In the genomic region with DNA sequence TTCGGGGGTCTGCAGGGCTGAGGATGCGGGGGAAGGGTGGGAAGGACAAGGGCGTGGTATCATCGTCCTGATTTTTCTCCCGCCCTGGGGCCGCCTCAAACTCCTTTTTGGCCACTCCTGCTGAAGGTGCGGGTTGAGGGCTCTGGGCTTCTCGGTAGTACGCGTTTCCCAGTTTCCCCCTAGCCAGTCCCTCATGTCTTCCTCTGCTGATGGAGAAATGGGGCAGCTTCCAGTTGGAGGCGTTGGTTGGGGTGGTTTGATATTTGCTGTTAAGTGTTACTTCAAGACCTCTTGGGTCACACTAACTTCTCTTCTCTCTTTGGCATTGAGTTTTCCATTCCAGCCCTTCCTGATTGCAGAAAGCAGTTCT, we compare ENCODE assay signal across 2 cellular contexts.
TF ChIP-seq lines count a peak whose summit lies in the region.

No MANE protein-coding gene starts in this region.

TF ChIP-seq in A549, 52 proteins besides CTCF, POLR2A, EP300 and RAD21:
- 0 out of 2 replicates have a peak, but pooled peaks have one; percentile 1 for TF ChIP-seq KDM5A (IDR thresholded peaks at IDR 0.05)
- TF ChIP-seq, protein P1, sequence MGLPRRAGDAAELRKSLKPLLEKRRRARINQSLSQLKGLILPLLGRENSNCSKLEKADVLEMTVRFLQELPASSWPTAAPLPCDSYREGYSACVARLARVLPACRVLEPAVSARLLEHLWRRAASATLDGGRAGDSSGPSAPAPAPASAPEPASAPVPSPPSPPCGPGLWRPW (IDR thresholded peaks at IDR 0.05), result no peak

TF ChIP-seq in GM12878, 131 proteins besides CTCF, POLR2A, EP300 and RAD21:
- TF ChIP-seq BACH1 (IDR thresholded peaks at IDR 0.05; ENCODE audit: borderline replicate concordance) (no peak), EED (IDR thresholded peaks at IDR 0.05; ENCODE audit: low read depth) (no peak), ATF7 (IDR thresholded peaks at IDR 0.05; ENCODE audit: low read depth) (no peak), SMC3 (IDR thresholded peaks at IDR 0.05; ENCODE audit: borderline replicate concordance, low read length) (no peak), CEBPB (IDR thresholded peaks at IDR 0.05; ENCODE audit: borderline replicate concordance in 1 of 2, low read depth in 2 of 2, low read length in 2 of 2) (no peak), ZZZ3 (IDR thresholded peaks at IDR 0.05; ENCODE audit: control insufficient read depth, insufficient read length, low read depth) (no peak), GABPA (IDR thresholded peaks at IDR 0.05; ENCODE audit: low read depth) (no peak), PML (IDR thresholded peaks at IDR 0.05; ENCODE audit: low read length) (no peak), SREBF2 (IDR thresholded peaks at IDR 0.05; ENCODE audit: low read length) (no peak), ZBED1 (IDR thresholded peaks at IDR 0.05; ENCODE audit: borderline replicate concordance) (no peak), YY1 (IDR thresholded peaks at IDR 0.05; ENCODE audit: low read depth, low read length) (no peak), POLR2AphosphoS5 (IDR thresholded peaks at IDR 0.05; ENCODE audit: low read length) (no peak), MEF2B (IDR thresholded peaks at IDR 0.05; ENCODE audit: partially characterized antibody, poor library complexity, severe bottlenecking) (no peak), ZNF384 (IDR thresholded peaks at IDR 0.05; ENCODE audit: borderline replicate concordance, low read depth, low read length) (no peak), BCL11A (IDR thresholded peaks at IDR 0.05; ENCODE audit: low read depth, low read length) (no peak), PAX8 (IDR thresholded peaks at IDR 0.05) (no peak), RFX5 (IDR thresholded peaks at IDR 0.05; ENCODE audit: low read depth, low read length) (no peak), FOXM1 (IDR thresholded peaks at IDR 0.05; ENCODE audit: low read depth, low read length) (no peak), POU2F2 (IDR thresholded peaks at IDR 0.05; ENCODE audit: borderline replicate concordance, low read depth, low read length) (no peak), LARP7 (IDR thresholded peaks at IDR 0.05) (no peak)
